12 cellular contexts compared by ENCODE assay signal in the genomic region with DNA sequence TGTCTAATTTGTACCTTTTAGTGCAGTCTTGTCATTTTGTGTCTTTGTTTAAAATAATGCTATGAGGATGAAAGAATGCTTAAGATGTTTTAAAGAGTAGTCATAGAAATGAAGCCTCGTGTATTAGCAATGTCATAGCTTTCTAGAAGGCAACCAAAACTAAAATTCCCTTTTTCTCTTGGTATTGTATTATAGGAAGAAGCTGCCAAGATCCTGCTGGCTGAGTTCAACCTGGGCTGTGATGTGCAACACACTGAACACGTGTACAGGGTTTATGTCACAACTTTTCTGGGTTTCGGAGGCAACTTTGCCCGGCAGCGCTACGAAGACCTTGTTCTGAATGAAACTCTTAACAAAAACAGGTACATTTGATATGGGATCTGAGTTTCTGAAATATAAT.
"Had no signal": no experiment of that assay in that cellular context is flagged by ENCODE, and none has a peak within 500 bp of the region (broad histone marks: within the 10 kb centered on the region; RNA-seq: fewer than 3 reads in every experiment).

No MANE protein-coding gene starts in this region.

- DNase-seq: activated CD4-positive, alpha-beta T cell treated with anti-CD3 and anti-CD28 coated beads, Interleukin-2, amount 10 ng/mL, durations not matched to agents 24 days and 14 days; activated naive CD4-positive, alpha-beta T cell treated with anti-CD3 and anti-CD28 coated beads for 36 hours; activated T-cell treated with anti-CD3 and anti-CD28 coated beads for 4 hours; cerebellar nuclear complex; dorsolateral prefrontal cortex; heart left ventricle; islet precursor cell; left lung; occipital lobe; psoas muscle; stimulated activated CD4-positive, alpha-beta T cell treated with anti-CD3 and anti-CD28 coated beads, Interleukin-12 subunit alpha, Interleukin-12 subunit beta, amount 100 ng/mL, for 4 hours; stimulated activated naive CD4-positive, alpha-beta T cell treated with Interleukin-2 at 50 U/mL for 16 hours had no signal

- H3K4me3 ChIP-seq: dorsolateral prefrontal cortex, heart left ventricle, left lung, psoas muscle had no signal
